8 cellular contexts compared by ENCODE assay signal in the genomic region with DNA sequence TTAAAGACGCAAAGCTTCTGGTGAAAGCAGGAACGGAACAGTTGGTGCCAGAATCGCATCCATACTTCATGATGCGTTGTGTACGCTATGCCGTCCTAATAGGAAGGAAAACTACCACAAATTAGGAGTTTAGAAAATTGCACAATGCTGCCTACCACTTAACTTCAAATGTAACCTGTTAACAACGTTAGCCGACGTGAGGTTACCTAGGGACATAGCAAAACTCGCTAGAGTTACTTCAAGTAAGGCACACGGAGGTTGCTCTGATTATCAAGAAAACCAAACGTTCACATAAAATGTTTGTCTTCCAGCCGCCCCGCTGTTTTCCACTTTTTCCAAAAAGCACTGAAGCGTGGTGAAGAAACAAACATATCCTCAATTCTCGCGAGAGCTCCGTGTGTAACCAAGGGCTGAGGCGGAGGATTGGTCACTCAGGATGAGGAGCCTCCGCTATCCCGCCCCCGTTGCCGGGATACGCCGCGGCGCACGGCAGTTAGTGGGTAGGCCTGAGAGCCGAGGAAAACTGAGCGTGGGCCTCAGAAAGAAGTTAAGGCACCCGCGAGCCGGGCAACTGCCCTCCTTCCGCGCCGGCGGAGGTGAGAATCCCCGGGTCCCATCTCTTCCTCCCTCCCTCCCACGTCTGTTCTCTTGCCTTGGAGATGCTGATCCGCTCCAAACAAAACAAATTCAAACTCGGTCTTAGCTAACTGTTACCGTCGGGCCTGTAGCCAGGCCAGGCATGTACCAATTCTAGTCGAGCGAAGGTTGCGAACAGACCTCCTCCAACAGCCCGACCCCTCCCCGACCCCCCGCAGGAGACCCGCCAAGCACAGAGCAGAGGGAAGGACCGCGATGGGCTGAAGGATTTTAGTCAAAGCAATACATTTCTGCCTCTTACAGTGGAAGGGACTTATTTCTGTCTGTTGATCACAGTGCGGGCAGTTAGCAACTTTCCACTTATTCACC. TPM values are rescaled to one million over a fixed set of nuclear protein-coding genes. Genes with fewer than 3 reads are reported as not detected.
DNase-seq lines count a peak whose midpoint lies in the region; ATAC-seq and TF ChIP-seq lines count a peak whose summit lies in the region.

A gene (plus strand): TSS at position 492 of the 966 bp plus-strand sequence. CDS start 5,556 bp downstream, outside the sequence.

- H3K9me3 Mint-ChIP-seq in CD4-positive, CD25-positive, alpha-beta regulatory T cell, result no peaks in the 10 kb centered on the region

- peak within 1 kb of the TSS; percentile 90 to 98 (median 93) for H3K4me3 Mint-ChIP-seq in CD4-positive, CD25-positive, alpha-beta regulatory T cell

- H3K27ac Mint-ChIP-seq in CD4-positive, CD25-positive, alpha-beta regulatory T cell, result peak within 1 kb of the TSS; percentile 96 to 97 (median 96)

- no peaks in the 10 kb centered on the region for H3K9me3 ChIP-seq in CD4-positive, CD25-positive, alpha-beta regulatory T cell (ENCODE audit: control insufficient read depth in 2 of 2, low read length in 2 of 2)
- H3K9me3 ChIP-seq in lower lobe of right lung, result no peaks in the 10 kb centered on the region

- DNase-seq in CD4-positive, CD25-positive, alpha-beta regulatory T cell, result peak; percentile 94 to 97 (median 94)
- peak; percentile 82 for DNase-seq in NCI-H82 treated with DMSO at 0.1 percent for 48 hours (lab: John Stamatoyannopoulos, UW; ENCODE audit: unreplicated experiment)
- peak; percentile 94 for DNase-seq in activated CD8-positive, alpha-beta memory T cell treated with anti-CD3 and anti-CD28 coated beads for 24 hours
- DNase-seq in effector CD4-positive, alpha-beta T cell, result peak; percentile 94
- DNase-seq in lower lobe of right lung, result peak; percentile 99
- DNase-seq in stimulated activated CD4-positive, alpha-beta T cell treated with anti-CD3 and anti-CD28 coated beads, TNF-alpha, amount 100 ng/mL, for 1 hour (ENCODE audit: low read depth in 3 of 3, low spot score in 1 of 3), result peak; percentile 78 to 82 (median 80)

- peak; percentile 100 for ATAC-seq in CD4-positive, CD25-positive, alpha-beta regulatory T cell (ENCODE audit: low read depth in 2 of 2)
- ATAC-seq in GM19438 (IDR thresholded peaks at IDR 0.05; ENCODE audit: low read depth, unreplicated experiment) (peak; percentile 99), HG03571 (IDR thresholded peaks at IDR 0.05; ENCODE audit: unreplicated experiment) (peak; percentile 99), lower lobe of right lung (peak; percentile 100)

- peaks cover 4% of the 10 kb centered on the region for H3K36me3 Mint-ChIP-seq in CD4-positive, CD25-positive, alpha-beta regulatory T cell

- H3K27me3 Mint-ChIP-seq in CD4-positive, CD25-positive, alpha-beta regulatory T cell, result peaks cover 4% of the 10 kb centered on the region

- peaks cover 8% of the 10 kb centered on the region for H3K4me1 ChIP-seq in CD4-positive, CD25-positive, alpha-beta regulatory T cell (ENCODE audit: control insufficient read depth, insufficient read depth, low read length, poor library complexity, severe bottlenecking)
- peaks cover 13% of the 10 kb centered on the region for H3K4me1 ChIP-seq in lower lobe of right lung

- H3K27ac ChIP-seq in CD4-positive, CD25-positive, alpha-beta regulatory T cell (ENCODE audit: insufficient read depth, low read length, poor library complexity, severe bottlenecking), result peak within 1 kb of the TSS; percentile 72
- H3K27ac ChIP-seq in lower lobe of right lung, result peak within 1 kb of the TSS; percentile 91

- intact Hi-C loops in lower lobe of right lung (cut with DNase I), result no loop called here

- H3K4me3 ChIP-seq in CD4-positive, CD25-positive, alpha-beta regulatory T cell (ENCODE audit: low read depth, low read length), result peak within 1 kb of the TSS; percentile 100
- peak within 1 kb of the TSS; percentile 58 for H3K4me3 ChIP-seq in lower lobe of right lung

- H3K36me3 ChIP-seq in CD4-positive, CD25-positive, alpha-beta regulatory T cell (ENCODE audit: control insufficient read depth, insufficient read depth, low read length), result no peaks in the 10 kb centered on the region
- no peaks in the 10 kb centered on the region for H3K36me3 ChIP-seq in lower lobe of right lung

- H3K4me1 Mint-ChIP-seq in CD4-positive, CD25-positive, alpha-beta regulatory T cell, result peaks cover 17 to 48% (median 29%) of the 10 kb centered on the region in 4 donors

- TF ChIP-seq CTCF in lower lobe of right lung (IDR thresholded peaks at IDR 0.05), result no peak

- no peaks in the 10 kb centered on the region for H3K27me3 ChIP-seq in CD4-positive, CD25-positive, alpha-beta regulatory T cell (ENCODE audit: control insufficient read depth, insufficient read depth, low read length)
- no peaks in the 10 kb centered on the region for H3K27me3 ChIP-seq in lower lobe of right lung (ENCODE audit: low read depth)

RNA-seq across cellular contexts. Expression of the gene that starts here (rescaled TPM):
- total RNA-seq in CD4-positive, CD25-positive, alpha-beta regulatory T cell, result 5.5 TPM
- polyA plus RNA-seq in CD4-positive, CD25-positive, alpha-beta regulatory T cell, result 1 to 10 TPM; 5.3 to 9.6 (median 6.6) TPM
- 15.6 TPM for total RNA-seq in lower lobe of right lung

Comparison
In these comparisons a context has a peak if more than half of its experiments do, and no peak if none do; other contexts are left out.
1. Peak in every context shown above with its lines: DNase-seq, ATAC-seq, H3K4me3 ChIP-seq and H3K27ac ChIP-seq.